In genomic region chr17:72576289-72576759, GRCh38 we compare ENCODE assay signal across 21 cellular contexts.
A peak's percentile ranks its signal among the peaks of the same experiment; 100 is the strongest.
DNase-seq lines count a peak whose midpoint lies in the region; ATAC-seq lines count a peak whose summit lies in the region.
"Had no signal": no experiment of that assay in that cellular context is flagged by ENCODE, and none has a peak within 500 bp of the region (broad histone marks: within the 10 kb centered on the region; RNA-seq: fewer than 3 reads in every experiment).

No MANE protein-coding gene starts in this region.

- H3K27me3 ChIP-seq in H7 (ENCODE audit: control insufficient read depth, insufficient read depth, low read length) (peaks cover 2% of the 10 kb centered on the region), iPS-18a (ENCODE audit: control insufficient read depth, insufficient read depth, low read length) (no peaks in the 10 kb centered on the region)
- H3K27me3 ChIP-seq: brain microvascular endothelial cell had no signal

- H3K36me3 Mint-ChIP-seq in activated T-helper 1 cell treated with anti-CD3 and anti-CD28 coated beads, Interleukin-12 subunit alpha, Interleukin-12 subunit beta, Interleukin-2, Interleukin-4 antibody, amounts not matched to agents 30 ng/mL and 10 ng/mL and 1 ng/mL, durations not matched to agents 14 hours and 24 hours and 36 hours (ENCODE audit: low read depth): no peaks in the 10 kb centered on the region

- H3K9ac ChIP-seq in iPS-18a (ENCODE audit: low read length): no peak overlapping the region
- H3K9ac ChIP-seq: parathyroid adenoma had no signal

- ATAC-seq in GM18517 (IDR thresholded peaks at IDR 0.05; ENCODE audit: unreplicated experiment): no peak
- ATAC-seq: GM12878 had no signal

- H3K36me3 ChIP-seq in H7 (replicated peaks; ENCODE audit: control insufficient read depth, insufficient read depth, low read length): no peaks in the 10 kb centered on the region
- H3K36me3 ChIP-seq in iPS-18a (ENCODE audit: control insufficient read depth, low read depth, low read length): no peaks in the 10 kb centered on the region
- H3K36me3 ChIP-seq: brain microvascular endothelial cell had no signal

- no peak overlapping the region for H3K4me3 Mint-ChIP-seq in activated T-helper 1 cell treated with anti-CD3 and anti-CD28 coated beads, Interleukin-12 subunit alpha, Interleukin-12 subunit beta, Interleukin-2, Interleukin-4 antibody, amounts not matched to agents 30 ng/mL and 10 ng/mL and 1 ng/mL, durations not matched to agents 14 hours and 24 hours and 36 hours
- H3K4me3 Mint-ChIP-seq: activated CD4-positive, alpha-beta T cell treated with anti-CD3 and anti-CD28 coated beads, Interleukin-2, amount 10 ng/mL, durations not matched to agents 7 days and 5 days had no signal

- no peak overlapping the region for H3K4me3 ChIP-seq in H7 (ENCODE audit: insufficient read depth, low read depth, low read length)
- peak overlapping the region; percentile 26 for H3K4me3 ChIP-seq in iPS-18a (ENCODE audit: low read length)
- H3K4me3 ChIP-seq: GM12878 had no signal

- no peaks in the 10 kb centered on the region for H3K9me3 ChIP-seq in iPS-18a (ENCODE audit: control insufficient read depth, low read depth, low read length)

- peaks cover 15% of the 10 kb centered on the region for H3K4me1 ChIP-seq in iPS-18a (ENCODE audit: control insufficient read depth, low read depth, low read length)
- H3K4me1 ChIP-seq: parathyroid adenoma had no signal

- H3K9me3 Mint-ChIP-seq in activated T-helper 1 cell treated with anti-CD3 and anti-CD28 coated beads, Interleukin-12 subunit alpha, Interleukin-12 subunit beta, Interleukin-2, Interleukin-4 antibody, amounts not matched to agents 30 ng/mL and 10 ng/mL and 1 ng/mL, durations not matched to agents 14 hours and 24 hours and 36 hours: no peaks in the 10 kb centered on the region
- H3K9me3 Mint-ChIP-seq: activated CD4-positive, alpha-beta T cell treated with anti-CD3 and anti-CD28 coated beads, Interleukin-2, amount 10 ng/mL, durations not matched to agents 7 days and 5 days had no signal

- H3K27ac ChIP-seq in angular gyrus (ENCODE audit: low read depth, low read length) (peak overlapping the region; percentile 62), iPS-18a (ENCODE audit: low read length) (no peak overlapping the region)
- H3K27ac ChIP-seq: brain microvascular endothelial cell, HL-60, parathyroid adenoma had no signal

- no peaks in the 10 kb centered on the region for H3K4me1 Mint-ChIP-seq in activated T-helper 1 cell treated with anti-CD3 and anti-CD28 coated beads, Interleukin-12 subunit alpha, Interleukin-12 subunit beta, Interleukin-2, Interleukin-4 antibody, amounts not matched to agents 30 ng/mL and 10 ng/mL and 1 ng/mL, durations not matched to agents 14 hours and 24 hours and 36 hours (ENCODE audit: low read depth)
- H3K4me1 Mint-ChIP-seq: activated CD4-positive, alpha-beta T cell treated with anti-CD3 and anti-CD28 coated beads, Interleukin-2, amount 10 ng/mL, durations not matched to agents 7 days and 5 days had no signal

- peaks cover 19% of the 10 kb centered on the region for H3K27me3 Mint-ChIP-seq in activated T-helper 1 cell treated with anti-CD3 and anti-CD28 coated beads, Interleukin-12 subunit alpha, Interleukin-12 subunit beta, Interleukin-2, Interleukin-4 antibody, amounts not matched to agents 30 ng/mL and 10 ng/mL and 1 ng/mL, durations not matched to agents 14 hours and 24 hours and 36 hours (ENCODE audit: insufficient read depth)

- intact Hi-C loops in activated T-helper 1 cell treated with anti-CD3 and anti-CD28 coated beads, Interleukin-12 subunit alpha, Interleukin-12 subunit beta, Interleukin-2, Interleukin-4 antibody, amounts not matched to agents 30 ng/mL and 10 ng/mL and 1 ng/mL, durations not matched to agents 14 hours and 24 hours and 36 hours (cut with micrococcal nuclease): no loop called here

- H3K27ac Mint-ChIP-seq in activated T-helper 1 cell treated with anti-CD3 and anti-CD28 coated beads, Interleukin-12 subunit alpha, Interleukin-12 subunit beta, Interleukin-2, Interleukin-4 antibody, amounts not matched to agents 30 ng/mL and 10 ng/mL and 1 ng/mL, durations not matched to agents 14 hours and 24 hours and 36 hours: no peak overlapping the region
- H3K27ac Mint-ChIP-seq: activated CD4-positive, alpha-beta T cell treated with anti-CD3 and anti-CD28 coated beads, Interleukin-2, amount 10 ng/mL, durations not matched to agents 7 days and 5 days had no signal

- DNase-seq in H7 (peak; percentile 82), nucleus accumbens (lab: John Stamatoyannopoulos, UW) (peak in 49 of 56 donors; percentile 21 to 81 (median 52)), kidney glomerular epithelial cell (lab: John Stamatoyannopoulos, UW) (no peak)
- DNase-seq in activated T-helper 1 cell treated with anti-CD3 and anti-CD28 coated beads, Interleukin-12 subunit alpha, Interleukin-12 subunit beta, Interleukin-2, Interleukin-4 antibody, amounts not matched to agents 30 ng/mL and 10 ng/mL and 1 ng/mL, durations not matched to agents 14 hours and 24 hours and 36 hours (ENCODE audit: low spot score): no peak
- DNase-seq in stimulated activated CD8-positive, alpha-beta memory T cell treated with anti-CD3 and anti-CD28 coated beads, Interleukin-4, amount 100 ng/mL, for 48 hours: no peak
- DNase-seq: activated CD4-positive, alpha-beta T cell treated with anti-CD3 and anti-CD28 coated beads, Interleukin-2, amount 10 ng/mL, durations not matched to agents 7 days and 5 days; activated naive CD4-positive, alpha-beta T cell treated with anti-CD3 and anti-CD28 coated beads, Interleukin-2, amount 50 U/mL, for 16 hours; brain microvascular endothelial cell; Calu3; GOT3; left cardiac atrium; NCI-H1105; NCI-H2107; NCI-H82; small intestine had no signal

Comparison
In these comparisons a context has a peak if more than half of its experiments do, and no peak if none do; other contexts are left out.
1. DNase-seq: peak in H7 (single experiment) and nucleus accumbens (49 of 56); none in activated T-helper 1 cell treated with anti-CD3 and anti-CD28 coated beads, Interleukin-12 subunit alpha, Interleukin-12 subunit beta, Interleukin-2, Interleukin-4 antibody, amounts not matched to agents 30 ng/mL and 10 ng/mL and 1 ng/mL, durations not matched to agents 14 hours and 24 hours and 36 hours (single experiment), stimulated activated CD8-positive, alpha-beta memory T cell treated with anti-CD3 and anti-CD28 coated beads, Interleukin-4, amount 100 ng/mL, for 48 hours (single experiment) and kidney glomerular epithelial cell (single experiment).